ENCODE assay signal across 11 cellular contexts in genomic region chr3:108103971-108104797, GRCh38. TPM values are rescaled to one million over a fixed set of nuclear protein-coding genes. Genes with fewer than 3 reads are reported as not detected.
DNase-seq lines count a peak whose midpoint lies in the region; ATAC-seq, FAIRE-seq and TF ChIP-seq lines count a peak whose summit lies in the region.
"Had no signal": no experiment of that assay in that cellular context is flagged by ENCODE, and none has a peak within 500 bp of the region (broad histone marks: within the 10 kb centered on the region; RNA-seq: fewer than 3 reads in every experiment).

No MANE protein-coding gene starts in this region.

- TF ChIP-seq CTCF in LNCaP clone FGC (IDR thresholded peaks at IDR 0.05; ENCODE audit: control insufficient read depth, extremely low read depth, insufficient read depth) (0 out of 2 replicates have a peak, but pooled peaks have one; percentile 4), astrocyte (IDR thresholded peaks at IDR 0.05; ENCODE audit: insufficient read depth, low read depth, low read length) (no peak)

- H3K9ac ChIP-seq in astrocyte (ENCODE audit: low read length): no peak overlapping the region

- no peak overlapping the region for H3K4me2 ChIP-seq in astrocyte (ENCODE audit: low read length)

- H3K27me3 Mint-ChIP-seq in astrocyte (ENCODE audit: low read depth, unreplicated experiment): peaks cover 6% of the 10 kb centered on the region
- H3K27me3 Mint-ChIP-seq: activated T-cell treated with anti-CD3 and anti-CD28 coated beads, Interleukin-2, amount 50 U/mL, for 24 hours had no signal

- no peak overlapping the region for H3K27ac Mint-ChIP-seq in astrocyte (ENCODE audit: unreplicated experiment)
- H3K27ac Mint-ChIP-seq: activated T-cell treated with anti-CD3 and anti-CD28 coated beads, Interleukin-2, amount 50 U/mL, for 24 hours had no signal

- H3K9me3 Mint-ChIP-seq in astrocyte (ENCODE audit: unreplicated experiment): no peaks in the 10 kb centered on the region
- H3K9me3 Mint-ChIP-seq: activated T-cell treated with anti-CD3 and anti-CD28 coated beads, Interleukin-2, amount 50 U/mL, for 24 hours had no signal

- peaks cover 5% of the 10 kb centered on the region for H3K4me1 Mint-ChIP-seq in astrocyte (ENCODE audit: low read depth, unreplicated experiment)

- H3K4me1 ChIP-seq in ACC112 (ENCODE audit: control insufficient read depth, insufficient read depth, low read length, unreplicated experiment) (no peaks in the 10 kb centered on the region), astrocyte (ENCODE audit: insufficient read depth, low read length) (peaks cover 13% of the 10 kb centered on the region)

- H3K79me2 ChIP-seq in ACC112 (ENCODE audit: control insufficient read depth, insufficient read depth, low read length, unreplicated experiment) (no peaks in the 10 kb centered on the region), astrocyte (ENCODE audit: insufficient read depth, low read length) (no peaks in the 10 kb centered on the region)

- H3K4me3 Mint-ChIP-seq in astrocyte (ENCODE audit: unreplicated experiment): no peak overlapping the region
- H3K4me3 Mint-ChIP-seq: activated T-cell treated with anti-CD3 and anti-CD28 coated beads, Interleukin-2, amount 50 U/mL, for 24 hours had no signal

- DNase-seq in LNCaP clone FGC (ENCODE audit: low read depth): peak; percentile 26
- DNase-seq in astrocyte (ENCODE audit: low read depth): peak; percentile 22
- peak; percentile 44 for DNase-seq in left kidney (ENCODE audit: low read depth, low spot score)
- DNase-seq in activated T-cell treated with anti-CD3 and anti-CD28 coated beads for 4 hours: no peak
- no peak for DNase-seq in GM12891 (ENCODE audit: insufficient read length, low spot score)
- DNase-seq in activated effector memory CD4-positive, alpha-beta T cell treated with Interleukin-2 at 50 U/mL for 16 hours: no peak
- DNase-seq: activated T-cell treated with anti-CD3 and anti-CD28 coated beads, Interleukin-2, amount 50 U/mL, for 24 hours; NCI-H82 had no signal

- TF ChIP-seq POLR2A in GM12891 (IDR thresholded peaks at IDR 0.05; ENCODE audit: low read depth, low read length): no peak

- H3K27ac ChIP-seq in ACC112 (ENCODE audit: low read depth, low read length) (no peak overlapping the region), astrocyte (ENCODE audit: low read depth, low read length) (no peak overlapping the region)

- H3K27me3 ChIP-seq in ACC112 (ENCODE audit: insufficient read depth, low read length): no peaks in the 10 kb centered on the region
- no peaks in the 10 kb centered on the region for H3K27me3 ChIP-seq in astrocyte (ENCODE audit: insufficient read depth, low read length)

- ATAC-seq in HG02840 (IDR thresholded peaks at IDR 0.05; ENCODE audit: low FRiP score, unreplicated experiment): no peak

- peak overlapping the region; percentile 31 for H2AFZ ChIP-seq in ACC112 (ENCODE audit: low read length, unreplicated experiment)
- H2AFZ ChIP-seq in astrocyte (ENCODE audit: low read depth, low read length): no peak overlapping the region

- H3K36me3 ChIP-seq in ACC112 (ENCODE audit: insufficient read depth, low read length): no peaks in the 10 kb centered on the region
- H3K36me3 ChIP-seq in astrocyte (ENCODE audit: insufficient read depth, low read length): no peaks in the 10 kb centered on the region

- H3K36me3 Mint-ChIP-seq in astrocyte (ENCODE audit: low read depth, unreplicated experiment): no peaks in the 10 kb centered on the region

- H4K20me1 ChIP-seq in astrocyte (ENCODE audit: insufficient read depth, low read length): no peaks in the 10 kb centered on the region

- no peak overlapping the region for H3K4me3 ChIP-seq in ACC112 (ENCODE audit: low read depth, low read length)
- no peak overlapping the region for H3K4me3 ChIP-seq in LNCaP clone FGC (ENCODE audit: low read depth, low read length)
- no peak overlapping the region for H3K4me3 ChIP-seq in astrocyte (ENCODE audit: insufficient read depth, low read depth, low read length)

- no peaks in the 10 kb centered on the region for H3K9me3 ChIP-seq in astrocyte (ENCODE audit: insufficient read depth, low read depth, low read length)

- no peak for FAIRE-seq in astrocyte (lab: Jason Lieb, UNC)
- FAIRE-seq in GM12891 (lab: Jason Lieb, UNC): no peak
- FAIRE-seq: bronchial epithelial cell had no signal

TF ChIP-seq in GM12891, 5 proteins besides CTCF, POLR2A, EP300 and RAD21:
- TF ChIP-seq POLR2AphosphoS5 (IDR thresholded peaks at IDR 0.05; ENCODE audit: low read depth, low read length) (no peak), SPI1 (IDR thresholded peaks at IDR 0.05; ENCODE audit: low read depth, low read length) (no peak), TAF1 (IDR thresholded peaks at IDR 0.05; ENCODE audit: low read depth, low read length) (no peak), PAX5 (IDR thresholded peaks at IDR 0.05; ENCODE audit: insufficient read depth, low read length, severe bottlenecking) (no peak), POU2F2 (IDR thresholded peaks at IDR 0.05; ENCODE audit: low read depth, low read length) (no peak)
TF ChIP-seq in GM12891: peak in this region for 0.

RNA-seq across cellular contexts. Expression of gene CD47, which starts 13.4 kb away (rescaled TPM):
- total RNA-seq in astrocyte: 33.8 and 34.4 TPM in 2 replicates
- polyA plus RNA-seq in GM12891 (2012; ENCODE audit: low read depth, missing spikeins): 62.8 TPM

Comparison
In these comparisons a context has a peak if more than half of its experiments do, and no peak if none do; other contexts are left out.
1. DNase-seq: peak in LNCaP clone FGC (single experiment), astrocyte (single experiment) and left kidney (single experiment); none in activated T-cell treated with anti-CD3 and anti-CD28 coated beads for 4 hours (single experiment), GM12891 (single experiment) and activated effector memory CD4-positive, alpha-beta T cell treated with Interleukin-2 at 50 U/mL for 16 hours (single experiment).